10 cellular contexts compared by ENCODE assay signal in genomic region chr2:23445450-23445868, GRCh38.
DNase-seq lines count a peak whose midpoint lies in the region; ATAC-seq, FAIRE-seq and TF ChIP-seq lines count a peak whose summit lies in the region.
"Had no signal": no experiment of that assay in that cellular context is flagged by ENCODE, and none has a peak within 500 bp of the region (broad histone marks: within the 10 kb centered on the region; RNA-seq: fewer than 3 reads in every experiment).

No MANE protein-coding gene starts in this region.

- H2AFZ ChIP-seq in GM12878 (ENCODE audit: control insufficient read depth, low read depth, low read length) = no peak overlapping the region; the same call in 1 of the 2 replicates

- H3K4me1 ChIP-seq in GM12878 (ENCODE audit: control insufficient read depth, insufficient read depth, low read length) = peaks cover 25% of the 10 kb centered on the region

- TF ChIP-seq CTCF in GM12878 (IDR thresholded peaks at IDR 0.05 in 2 of 3, conservative IDR thresholded peaks at IDR 0.05 in 1 of 3; ENCODE audit: control insufficient read depth in 2 of 3, extremely low read depth in 1 of 3, insufficient read depth in 1 of 3, low read depth in 3 of 3, low read length in 3 of 3) (no peak), retinal pigment epithelial cell (conservative IDR thresholded peaks at IDR 0.05; ENCODE audit: low read depth, low read length) (no peak)

- CTCF ChIA-PET in GM12878 (lab: Yijun Ruan, JAX) = no interaction called here

- WGBS in GM12878 (ENCODE audit: insufficient coverage, insufficient replicate concordance, low lambda C conversion rate, missing lambda C conversion rate) = 1% methylated on average over 4 of the region's 4 CpGs

- peak; percentile 19 for DNase-seq in activated CD8-positive, alpha-beta memory T cell treated with anti-CD3 and anti-CD28 coated beads for 24 hours
- DNase-seq in activated CD8-positive, alpha-beta memory T cell treated with anti-CD3 and anti-CD28 coated beads, Interleukin-2, amount 50 U/mL, for 4 hours = no peak
- no peak for DNase-seq in GM12878 (ENCODE audit: low read depth, low spot score)
- peak; percentile 42 for DNase-seq in retinal pigment epithelial cell (ENCODE audit: low read depth)
- DNase-seq in iPS-NIHi7 (ENCODE audit: extremely low spot score) = no peak
- DNase-seq in activated T-cell treated with anti-CD3 and anti-CD28 coated beads, Interleukin-2, amount 50 U/mL, for 48 hours = no peak
- DNase-seq: activated B cell treated with CpG ODN at 0.5 μM for 24 hours, trophoblast cell had no signal

- no peak overlapping the region for H3K4me2 ChIP-seq in GM12878 (ENCODE audit: control insufficient read depth, insufficient read depth)

- no peak for FAIRE-seq in GM12878 (lab: Jason Lieb, UNC)

- peaks cover 5% of the 10 kb centered on the region; the same call in 2 of the 3 replicates for H3K9me3 ChIP-seq in GM12878 (replicated peaks; ENCODE audit: control insufficient read depth, insufficient read depth, low read length)

- no peaks in the 10 kb centered on the region for H3K27me3 ChIP-seq in GM12878 (replicated peaks in 1 of 2; ENCODE audit: control insufficient read depth in 2 of 2, insufficient read depth in 2 of 2, low read length in 1 of 2)

- SMC1A ChIA-PET in GM12878 (lab: Charles Lee; ENCODE audit: uncharacterized antibody, unreplicated experiment) = no interaction called here

- no peak for TF ChIP-seq POLR2A in GM12878 (IDR thresholded peaks at IDR 0.05; ENCODE audit: low read depth, low read length)

- in situ Hi-C loops in GM12878 (cut with MboI) = no loop called here

- no peak overlapping the region for H3K9ac ChIP-seq in GM12878 (ENCODE audit: control insufficient read depth, insufficient read depth, low read length)

- no peaks in the 10 kb centered on the region for H3K79me2 ChIP-seq in GM12878 (ENCODE audit: control insufficient read depth, insufficient read depth, low read length)

- POLR2A ChIA-PET in GM12878 (lab: Charles Lee) = no interaction called here

- H3K36me3 ChIP-seq in GM12878 (ENCODE audit: control insufficient read depth in 2 of 2, insufficient read depth in 2 of 2, low read length in 1 of 2) = no peaks in the 10 kb centered on the region; a peak in 2 of 4 replicates

- no peak overlapping the region for H3K27ac ChIP-seq in GM12878 (ENCODE audit: control insufficient read depth, insufficient read depth)

- ATAC-seq in HG03432 (IDR thresholded peaks at IDR 0.05; ENCODE audit: unreplicated experiment) = peak; percentile 40
- ATAC-seq in GM12878 = peak; percentile 47
- no peak for ATAC-seq in GM21447 (IDR thresholded peaks at IDR 0.05; ENCODE audit: unreplicated experiment)

- RAD21 ChIA-PET in GM12878 (lab: Charles Lee; ENCODE audit: unreplicated experiment) = no interaction called here

- H4K20me1 ChIP-seq in GM12878 (ENCODE audit: control insufficient read depth, insufficient read depth) = no peaks in the 10 kb centered on the region

- BruUV-seq in GM12878 (replicated peaks; lab: Mats Ljungman, UMichigan) = no TSS peak

- TF ChIP-seq EP300 in GM12878 (IDR thresholded peaks at IDR 0.05; ENCODE audit: borderline replicate concordance in 1 of 2, control insufficient read depth in 1 of 2, low read depth in 2 of 2, low read length in 2 of 2) = no peak

- TF ChIP-seq RAD21 in GM12878 (IDR thresholded peaks at IDR 0.05; ENCODE audit: insufficient read depth, low read depth, low read length) = no peak

- H3K4me3 ChIP-seq in GM12878 (no peak overlapping the region), retinal pigment epithelial cell (ENCODE audit: low read length) (no peak overlapping the region)

- intact Hi-C loops in GM12878 (cut with micrococcal nuclease; ENCODE audit: unreplicated experiment) = no loop called here

TF ChIP-seq in GM12878, 131 proteins besides CTCF, POLR2A, EP300 and RAD21 (continues in another document):
- TF ChIP-seq TCF12 (IDR thresholded peaks at IDR 0.05; ENCODE audit: low read depth, low read length) = 0 out of 2 replicates have a peak, but pooled peaks have one; percentile 18
- TF ChIP-seq MLLT1 (IDR thresholded peaks at IDR 0.05) = 0 out of 2 replicates have a peak, but pooled peaks have one; percentile 14
- TF ChIP-seq PKNOX1 (IDR thresholded peaks at IDR 0.05) = peak; percentile 74
- TF ChIP-seq ZBTB11 (CRISPR knock-in tag; IDR thresholded peaks at IDR 0.05) = no peak
- no peak for TF ChIP-seq MEF2A (IDR thresholded peaks at IDR 0.05; ENCODE audit: insufficient read depth, low read depth, low read length)
- TF ChIP-seq USF1 (IDR thresholded peaks at IDR 0.05; ENCODE audit: borderline replicate concordance, extremely low read length, insufficient read depth, low read depth, low read length) = peak; percentile 28
- no peak for TF ChIP-seq SP1 (IDR thresholded peaks at IDR 0.05; ENCODE audit: low read depth, low read length)
- no peak for TF ChIP-seq NR2C2 (IDR thresholded peaks at IDR 0.05; ENCODE audit: borderline replicate concordance, control insufficient read depth, insufficient read length, low read depth)
- peak; percentile 75 for TF ChIP-seq BCL3 (IDR thresholded peaks at IDR 0.05; ENCODE audit: borderline replicate concordance, insufficient read depth, low read depth, low read length, poor library complexity, severe bottlenecking)
- no peak for TF ChIP-seq NR2C1 (IDR thresholded peaks at IDR 0.05)
- TF ChIP-seq RELA (IDR thresholded peaks at IDR 0.05; ENCODE audit: borderline replicate concordance, partially characterized antibody) = no peak
- peak; percentile 32; the same call in 1 of the 2 replicates for TF ChIP-seq ATF7 (IDR thresholded peaks at IDR 0.05; ENCODE audit: low read depth)
- 0 out of 2 replicates have a peak, but pooled peaks have one; percentile 47 for TF ChIP-seq ZBED1 (IDR thresholded peaks at IDR 0.05; ENCODE audit: borderline replicate concordance)
- TF ChIP-seq SIX5 (IDR thresholded peaks at IDR 0.05; ENCODE audit: low read depth, low read length, severe bottlenecking) = no peak
- TF ChIP-seq CBFB (IDR thresholded peaks at IDR 0.05; ENCODE audit: low read depth) = peak; percentile 24; the same call in 1 of the 2 replicates

Comparison
In these comparisons a context has a peak if more than half of its experiments do, and no peak if none do; other contexts are left out.
1. DNase-seq: peak in activated CD8-positive, alpha-beta memory T cell treated with anti-CD3 and anti-CD28 coated beads for 24 hours (single experiment) and retinal pigment epithelial cell (single experiment); none in activated CD8-positive, alpha-beta memory T cell treated with anti-CD3 and anti-CD28 coated beads, Interleukin-2, amount 50 U/mL, for 4 hours (single experiment), GM12878 (single experiment), iPS-NIHi7 (single experiment) and activated T-cell treated with anti-CD3 and anti-CD28 coated beads, Interleukin-2, amount 50 U/mL, for 48 hours (0 of 2).